8 cellular contexts compared by ENCODE assay signal in genomic region chr21:34129039-34129891, GRCh38. TPM values are rescaled to one million over a fixed set of nuclear protein-coding genes. Genes with fewer than 3 reads are reported as not detected.
DNase-seq lines count a peak whose midpoint lies in the region; ATAC-seq and TF ChIP-seq lines count a peak whose summit lies in the region.

No MANE protein-coding gene starts in this region.

- intact Hi-C loops in PC-9 (cut with micrococcal nuclease; ENCODE audit: unreplicated experiment) = no loop called here

- H3K4me2 ChIP-seq in DND-41 (ENCODE audit: insufficient read depth, low read length) (no peak overlapping the region; the same call in 1 of the 2 replicates), PC-9 (no peak overlapping the region)

- peaks cover 41% of the 10 kb centered on the region for H3K36me3 Mint-ChIP-seq in activated T-cell treated with anti-CD3 and anti-CD28 coated beads, Interleukin-2, amount 50 U/mL, for 4 hours (ENCODE audit: insufficient read depth)
- H3K36me3 Mint-ChIP-seq in nephron progenitor cell (ENCODE audit: low read depth) = peaks cover 66% of the 10 kb centered on the region

- DNase-seq in DND-41 = peak; percentile 43
- peak; percentile 34 for DNase-seq in NCI-H510A (lab: John Stamatoyannopoulos, UW)
- DNase-seq in activated T-cell treated with anti-CD3 and anti-CD28 coated beads, Interleukin-2, amount 50 U/mL, for 4 hours = peak; percentile 54
- DNase-seq in nephron progenitor cell = peak; percentile 42
- peak; percentile 34 to 79 (median 65) for DNase-seq in stimulated activated naive CD4-positive, alpha-beta T cell (lab: John Stamatoyannopoulos, UW)
- DNase-seq in SIG-M5 (lab: John Stamatoyannopoulos, UW) = no peak
- no peak for DNase-seq in PC-9

- H3K4me1 Mint-ChIP-seq in activated T-cell treated with anti-CD3 and anti-CD28 coated beads, Interleukin-2, amount 50 U/mL, for 4 hours (ENCODE audit: low read depth) = peaks cover 85% of the 10 kb centered on the region
- H3K4me1 Mint-ChIP-seq in nephron progenitor cell = peaks cover 63% of the 10 kb centered on the region

- H2AFZ ChIP-seq in DND-41 (ENCODE audit: low read depth, low read length) (no peak overlapping the region), PC-9 (no peak overlapping the region)

- H3K9me3 ChIP-seq in DND-41 (ENCODE audit: insufficient read depth, low read length, severe bottlenecking) (no peaks in the 10 kb centered on the region), PC-9 (ENCODE audit: insufficient read depth, low read depth) (no peaks in the 10 kb centered on the region)

- peaks cover 29% of the 10 kb centered on the region for H4K20me1 ChIP-seq in DND-41 (ENCODE audit: insufficient read depth, low read length)
- H4K20me1 ChIP-seq in PC-9 (ENCODE audit: insufficient read depth) = no peaks in the 10 kb centered on the region

- peak overlapping the region; percentile 47 for H3K4me3 Mint-ChIP-seq in activated T-cell treated with anti-CD3 and anti-CD28 coated beads, Interleukin-2, amount 50 U/mL, for 4 hours
- peak overlapping the region; percentile 70 for H3K4me3 Mint-ChIP-seq in nephron progenitor cell

- H3K27me3 Mint-ChIP-seq in activated T-cell treated with anti-CD3 and anti-CD28 coated beads, Interleukin-2, amount 50 U/mL, for 4 hours (ENCODE audit: low read depth) = no peaks in the 10 kb centered on the region
- no peaks in the 10 kb centered on the region for H3K27me3 Mint-ChIP-seq in nephron progenitor cell (ENCODE audit: low read depth, poor library complexity)

- H3K27ac Mint-ChIP-seq in nephron progenitor cell = peak overlapping the region; percentile 99

- peak overlapping the region; percentile 48; the same call in 1 of the 2 replicates for H3K27ac ChIP-seq in DND-41 (ENCODE audit: low read length)
- H3K27ac ChIP-seq in PC-9 = no peak overlapping the region

- CTCF ChIA-PET in PC-9 (lab: Charles Lee) = no interaction called here

- H3K9me2 ChIP-seq in PC-9 (ENCODE audit: insufficient read depth) = no peaks in the 10 kb centered on the region

- H3K36me3 ChIP-seq in DND-41 (ENCODE audit: insufficient read depth, low read length) = peaks cover 84% of the 10 kb centered on the region
- no peaks in the 10 kb centered on the region for H3K36me3 ChIP-seq in PC-9 (ENCODE audit: low read depth)

- BruUV-seq in PC-9 (replicated peaks; lab: Mats Ljungman, UMichigan) = no TSS peak

- ATAC-seq in DND-41 (ENCODE audit: insufficient read depth, low read depth) (peak; percentile 73), esophagus mucosa (peak; percentile 54)
- peak; percentile 95 to 96 for ATAC-seq in activated T-cell treated with anti-CD3 and anti-CD28 coated beads, Interleukin-2, amount 50 U/mL, for 4 hours

- POLR2A ChIA-PET in PC-9 (lab: Charles Lee; ENCODE audit: unreplicated experiment) = no interaction called here

- H3K79me2 ChIP-seq in DND-41 (ENCODE audit: insufficient read depth, low read length) = peaks cover 97% of the 10 kb centered on the region
- 0 out of 2 replicates have a peak, but pooled peaks cover 1% of the 10 kb centered on the region for H3K79me2 ChIP-seq in PC-9 (ENCODE audit: low read depth)

- H3F3A ChIP-seq in PC-9 (ENCODE audit: insufficient read depth, low read depth) = no peaks in the 10 kb centered on the region

- H3K9me3 Mint-ChIP-seq in activated T-cell treated with anti-CD3 and anti-CD28 coated beads, Interleukin-2, amount 50 U/mL, for 4 hours = no peaks in the 10 kb centered on the region
- H3K9me3 Mint-ChIP-seq in nephron progenitor cell = peaks cover 19% of the 10 kb centered on the region

- H3K4me3 ChIP-seq in DND-41 (ENCODE audit: low read depth in 1 of 2, low read length in 2 of 2) (no peak overlapping the region), PC-9 (no peak overlapping the region)

- H3K27me3 ChIP-seq in DND-41 (ENCODE audit: insufficient read depth, low read length, poor library complexity) = no peaks in the 10 kb centered on the region
- no peaks in the 10 kb centered on the region for H3K27me3 ChIP-seq in PC-9 (ENCODE audit: insufficient read depth, low read depth)

- peak overlapping the region; percentile 14; the same call in 1 of the 2 replicates for H3K9ac ChIP-seq in DND-41 (ENCODE audit: low read depth, low read length)

- TF ChIP-seq CTCF in DND-41 (IDR thresholded peaks at IDR 0.05; ENCODE audit: borderline replicate concordance, extremely low read depth, low read length, poor library complexity, severe bottlenecking) (no peak), nephron progenitor cell (IDR thresholded peaks at IDR 0.05) (no peak), PC-9 (conservative IDR thresholded peaks at IDR 0.05) (no peak)

- H3K4me1 ChIP-seq in DND-41 (ENCODE audit: insufficient read depth, low read length) (peaks cover 23% of the 10 kb centered on the region), PC-9 (replicated peaks; ENCODE audit: insufficient read depth) (no peaks in the 10 kb centered on the region)

RNA-seq across cellular contexts. Expression of gene MRPS6, which starts 55.9 kb away (rescaled TPM):
- 10 to 100 TPM; 89.8 to 98.8 (median 98.6) TPM for total RNA-seq in activated T-cell treated with anti-CD3 and anti-CD28 coated beads, Interleukin-2, amount 50 U/mL, for 4 hours
- total RNA-seq in esophagus mucosa = 31.0 TPM
- total RNA-seq in PC-9 (2021) = 40.4 and 41.0 TPM in 2 replicates

RNA-seq across cellular contexts. Expression of gene SLC5A3, which starts 55.9 kb away (rescaled TPM):
- total RNA-seq in activated T-cell treated with anti-CD3 and anti-CD28 coated beads, Interleukin-2, amount 50 U/mL, for 4 hours = 10 to 100 TPM; 10.1 to 12.4 (median 11.6) TPM
- 5.6 TPM for total RNA-seq in esophagus mucosa
- 7.0 and 8.8 TPM in 2 replicates for total RNA-seq in PC-9 (2021)

Comparison
In these comparisons a context has a peak if more than half of its experiments do, and no peak if none do; other contexts are left out.
1. DNase-seq: peak in DND-41 (single experiment), NCI-H510A (single experiment), activated T-cell treated with anti-CD3 and anti-CD28 coated beads, Interleukin-2, amount 50 U/mL, for 4 hours (single experiment), nephron progenitor cell (single experiment) and stimulated activated naive CD4-positive, alpha-beta T cell (6 of 6); none in SIG-M5 (single experiment) and PC-9 (0 of 2).
2. Peak in every context shown above with its lines, with median percentiles within 50 percentile points of each other: ATAC-seq.